Comparison of ENCODE assay signal across 10 cellular contexts in genomic region chr2:217935245-217935879, GRCh38.
DNase-seq lines count a peak whose midpoint lies in the region; ATAC-seq, FAIRE-seq and TF ChIP-seq lines count a peak whose summit lies in the region.
"Had no signal": no experiment of that assay in that cellular context is flagged by ENCODE, and none has a peak within 500 bp of the region (broad histone marks: within the 10 kb centered on the region; RNA-seq: fewer than 3 reads in every experiment).

No MANE protein-coding gene starts in this region.

- H3K4me3 Mint-ChIP-seq in immature natural killer cell, result no peak overlapping the region

- CTCF ChIA-PET in H1 (lab: Charles Lee; ENCODE audit: partially characterized antibody), result interaction anchor here (1.0 to 8.9 kb wide), 11 partner anchors 10 to 147 kb away, joined by 3 to 83 read pairs (median 8); no protein-coding TSS in a partner anchor
- CTCF ChIA-PET in HepG2 (lab: Yijun Ruan, JAX; ENCODE audit: low intra/inter-chr PET ratio, low total read pairs), result no interaction called here

- H3K27ac ChIP-seq in H1 (ENCODE audit: low read depth, low read length), result 0 out of 2 replicates have a peak overlapping the region, but pooled peaks have one; percentile 33
- H3K27ac ChIP-seq in HepG2 (ENCODE audit: extremely low read length, insufficient read depth, low read length), result no peak overlapping the region
- H3K27ac ChIP-seq in stomach, result peak overlapping the region; percentile 68 to 92 (median 92)
- H3K27ac ChIP-seq: KMS-11 had no signal

- POLR2A ChIA-PET in H1 (lab: Charles Lee; ENCODE audit: partially characterized antibody) (interaction anchor here (1.1 kb wide), 1 partner anchor 10 kb away, joined by 3 read pairs; no protein-coding TSS in a partner anchor), HepG2 (lab: Yijun Ruan, JAX) (no interaction called here)

- H2BK120ac ChIP-seq in H1 (replicated peaks; ENCODE audit: low read depth, low read length), result no peak overlapping the region

- no peak for TF ChIP-seq POLR2A in H1 (IDR thresholded peaks at IDR 0.05; ENCODE audit: control extremely low read depth in 1 of 2, low read depth in 2 of 2, low read length in 2 of 2)
- TF ChIP-seq POLR2A in HepG2 (IDR thresholded peaks at IDR 0.05; ENCODE audit: insufficient read depth in 1 of 2, low read depth in 2 of 2, low read length in 2 of 2), result no peak
- TF ChIP-seq POLR2A in stomach (IDR thresholded peaks at IDR 0.05), result no peak

- peak overlapping the region; percentile 98; the same call in 1 of the 2 replicates for H2BK20ac ChIP-seq in H1 (ENCODE audit: low read length)

- H3K79me2 ChIP-seq in H1 (ENCODE audit: control insufficient read depth in 1 of 2, insufficient read depth in 2 of 2, low read length in 2 of 2), result no peaks in the 10 kb centered on the region
- H3K79me2 ChIP-seq in HepG2 (ENCODE audit: insufficient read depth, low read length), result peaks cover 11% of the 10 kb centered on the region

- no peaks in the 10 kb centered on the region for H3K23me2 ChIP-seq in H1 (ENCODE audit: low read depth, low read length)

- H3K4me1 Mint-ChIP-seq in immature natural killer cell, result peaks cover 6 to 8% of the 10 kb centered on the region in 2 donors

- H3K14ac ChIP-seq in H1 (ENCODE audit: insufficient read length), result no peak overlapping the region

- H3K9ac ChIP-seq in H1 (replicated peaks in 1 of 4; ENCODE audit: extremely low read depth in 1 of 4, low read depth in 3 of 4, low read length in 3 of 4), result no peak overlapping the region
- no peak overlapping the region for H3K9ac ChIP-seq in HepG2 (ENCODE audit: insufficient read depth, low read depth, low read length)
- H3K9ac ChIP-seq: KMS-11 had no signal

- no peak overlapping the region for H3K4ac ChIP-seq in H1 (replicated peaks; ENCODE audit: insufficient read length, low read depth, low read length)

- H3K4me3 ChIP-seq in H1 (ENCODE audit: extremely low read depth in 1 of 4, insufficient read depth in 2 of 4, low read depth in 3 of 4, low read length in 4 of 4) (0 out of 8 replicates have a peak overlapping the region, but pooled peaks of 1 of the 4 experiments have one; percentile 12), HepG2 (replicated peaks in 1 of 3; ENCODE audit: insufficient read depth in 1 of 3, low read depth in 2 of 3, low read length in 3 of 3) (no peak overlapping the region), stomach (peak overlapping the region; percentile 4 to 59 (median 22))

- H3K27me3 ChIP-seq in H1 (replicated peaks in 1 of 4; ENCODE audit: control insufficient read depth in 3 of 4, extremely low read depth in 1 of 4, insufficient read depth in 3 of 4, low read length in 3 of 4), result no peaks in the 10 kb centered on the region; a peak in 1 of 7 replicates
- no peaks in the 10 kb centered on the region; a peak in 1 of 5 replicates for H3K27me3 ChIP-seq in HepG2 (ENCODE audit: control insufficient read depth in 1 of 2, insufficient read depth in 2 of 2, low read length in 2 of 2)
- H3K27me3 ChIP-seq in stomach, result no peaks in the 10 kb centered on the region

- TF ChIP-seq CTCF in H1 (IDR thresholded peaks at IDR 0.05; ENCODE audit: control extremely low read depth in 1 of 3, insufficient read depth in 1 of 3, low read depth in 1 of 3, low read length in 3 of 3) (no peak), HepG2 (CRISPR knock-in tag; IDR thresholded peaks at IDR 0.05) (no peak), stomach (IDR thresholded peaks at IDR 0.05) (no peak), D721Med (IDR thresholded peaks at IDR 0.05; ENCODE audit: insufficient read depth, missing control alignments) (no peak)

- whole genome bisulfite sequencing in H1 (ENCODE audit: extremely low coverage in 1 of 2, insufficient coverage in 1 of 2, insufficient read length in 1 of 2, insufficient replicate concordance in 2 of 2, low coverage in 1 of 2, low lambda C conversion rate in 2 of 2, missing lambda C conversion rate in 1 of 2), 2 experiments, result 59% methylated on average over 7 of the region's 7 CpGs; no CpG with 5 or more reads in 1 of the 2 experiments
- WGBS in HepG2 (ENCODE audit: low lambda C conversion rate), result 79% methylated on average over 6 of the region's 7 CpGs
- 46 to 80% (median 71%) methylated on average over 7 of the region's 7 CpGs for WGBS in stomach, 5 donors

- H2BK15ac ChIP-seq in H1 (ENCODE audit: low read length), result peak overlapping the region; percentile 53; the same call in 1 of the 2 replicates

- H3K4me2 ChIP-seq in H1 (ENCODE audit: insufficient read depth in 1 of 2, low read depth in 2 of 2, low read length in 2 of 2) (peak overlapping the region; percentile 18 to 48; a peak in 3 of 4 replicates), HepG2 (ENCODE audit: low read depth, low read length) (peak overlapping the region; percentile 21; the same call in 1 of the 2 replicates)
- H3K4me2 ChIP-seq: KMS-11 had no signal

- H3K9me3 ChIP-seq in H1 (ENCODE audit: insufficient read depth in 2 of 2, low read depth in 1 of 2, low read length in 1 of 2), result no peaks in the 10 kb centered on the region
- no peaks in the 10 kb centered on the region for H3K9me3 ChIP-seq in HepG2 (ENCODE audit: low read length)
- no peaks in the 10 kb centered on the region for H3K9me3 ChIP-seq in stomach

- H3K9me3 Mint-ChIP-seq in immature natural killer cell, result no peaks in the 10 kb centered on the region

- FAIRE-seq in H1 (lab: Jason Lieb, UNC) (no peak), HepG2 (lab: Jason Lieb, UNC) (no peak), D721Med (lab: Jason Lieb, UNC) (no peak)

- no peak overlapping the region for H3K27ac Mint-ChIP-seq in immature natural killer cell

- BruUV-seq in HepG2 (replicated peaks; lab: Mats Ljungman, UMichigan), result no TSS peak

- H4K91ac ChIP-seq in H1 (replicated peaks; ENCODE audit: insufficient read length, low read length), result no peak overlapping the region

- TF ChIP-seq RAD21 in H1 (IDR thresholded peaks at IDR 0.05 in 1 of 2, conservative IDR thresholded peaks at IDR 0.05 in 1 of 2; ENCODE audit: low read depth in 2 of 2, low read length in 2 of 2) (no peak), HepG2 (CRISPR knock-in tag; IDR thresholded peaks at IDR 0.05) (no peak)

- peak overlapping the region; percentile 41; the same call in 1 of the 2 replicates for H2BK5ac ChIP-seq in H1 (ENCODE audit: low read depth, low read length)

- H2BK12ac ChIP-seq in H1 (ENCODE audit: low read depth, low read length), result peak overlapping the region; percentile 53; the same call in 1 of the 2 replicates

- in situ Hi-C loops in HepG2 (cut with HindIII; ENCODE audit: extremely low pct_ligation_motif_present, low pct_unique_long_range_greater_than_20kb), result no loop called here

- intact Hi-C loops in HepG2 (cut with micrococcal nuclease; ENCODE audit: unreplicated experiment) (no loop called here), stomach (cut with DNase I; ENCODE audit: low total_unique reads) (no loop called here)

- H3K4me1 ChIP-seq in H1 (replicated peaks in 1 of 4; ENCODE audit: control insufficient read depth in 3 of 4, insufficient read depth in 4 of 4, low read length in 3 of 4) (peaks cover 11 to 36% (median 23%) of the 10 kb centered on the region in 4 experiments), HepG2 (ENCODE audit: insufficient read depth, low read length) (peaks cover 86% of the 10 kb centered on the region), stomach (peaks cover 68 to 98% (median 85%) of the 10 kb centered on the region in 4 donors)

- peak; percentile 18 for DNase-seq in HT1080 (ENCODE audit: low read depth)
- no peak for DNase-seq in H1 (ENCODE audit: low read depth in 1 of 2, low spot score in 2 of 2)
- no peak for DNase-seq in HepG2 (ENCODE audit: low spot score)
- DNase-seq in stomach, result no peak
- DNase-seq in T-helper 2 cell, result no peak
- no peak for DNase-seq in T-helper 1 cell
- DNase-seq in immature natural killer cell, result no peak
- no peak for DNase-seq in D721Med (ENCODE audit: insufficient read length, low spot score)
- DNase-seq: stimulated activated CD4-positive, alpha-beta T cell treated with anti-CD3 and anti-CD28 coated beads, Interleukin-12 subunit alpha, Interleukin-12 subunit beta, amount 100 ng/mL, for 4 hours had no signal

- H3K79me1 ChIP-seq in H1 (ENCODE audit: low read depth, low read length), result no peaks in the 10 kb centered on the region

- H4K20me1 ChIP-seq in H1 (replicated peaks in 1 of 2; ENCODE audit: control insufficient read depth in 1 of 2, insufficient read depth in 2 of 2, low read length in 2 of 2) (no peaks in the 10 kb centered on the region), HepG2 (ENCODE audit: insufficient read depth, low read length) (peaks cover 88% of the 10 kb centered on the region; the same call in 1 of the 2 replicates)

- no peak overlapping the region for H2AFZ ChIP-seq in H1 (ENCODE audit: low read length)
- no peak overlapping the region for H2AFZ ChIP-seq in HepG2 (ENCODE audit: low read length)

- H3K56ac ChIP-seq in H1 (replicated peaks; ENCODE audit: insufficient read length, low read depth, low read length), result no peak overlapping the region

- no peak overlapping the region for H3K23ac ChIP-seq in H1 (ENCODE audit: insufficient read length)

- H3K27me3 Mint-ChIP-seq in immature natural killer cell (ENCODE audit: low read depth in 3 of 3), result peaks cover 11 to 22% (median 11%) of the 10 kb centered on the region in 3 donors

- H4K8ac ChIP-seq in H1 (ENCODE audit: extremely low read depth, insufficient read depth, low read length), result 0 out of 2 replicates have a peak overlapping the region, but pooled peaks have one; percentile 73

- peak overlapping the region; percentile 72 for H3K18ac ChIP-seq in H1 (ENCODE audit: extremely low read depth, low read length)

- no peaks in the 10 kb centered on the region for H3K36me3 Mint-ChIP-seq in immature natural killer cell

- peak; percentile 5; the same call in 2 of the 3 replicates for ATAC-seq in HepG2

- H2AK5ac ChIP-seq in H1 (ENCODE audit: low read depth, low read length), result peak overlapping the region; percentile 67; the same call in 1 of the 2 replicates

- H3K36me3 ChIP-seq in H1 (ENCODE audit: control insufficient read depth in 2 of 4, insufficient read depth in 4 of 4, low read length in 3 of 4) (no peaks in the 10 kb centered on the region), HepG2 (replicated peaks in 1 of 2; ENCODE audit: control insufficient read depth in 1 of 2, insufficient read depth in 2 of 2, low read length in 2 of 2) (no peaks in the 10 kb centered on the region; a peak in 2 of 5 replicates), stomach (peaks cover 0 to 5% (median 0%) of the 10 kb centered on the region in 4 donors)

- H4K5ac ChIP-seq in H1 (ENCODE audit: insufficient read length, low read depth, low read length), result peak overlapping the region; percentile 18

- TF ChIP-seq EP300 in H1 (IDR thresholded peaks at IDR 0.05; ENCODE audit: borderline replicate concordance in 1 of 2, low read depth in 2 of 2, low read length in 2 of 2), result no peak
- no peak for TF ChIP-seq EP300 in HepG2 (IDR thresholded peaks at IDR 0.05; ENCODE audit: low read depth in 2 of 2, low read length in 2 of 2)
- no peak for TF ChIP-seq EP300 in HepG2 (CRISPR knock-in tag; IDR thresholded peaks at IDR 0.05; ENCODE audit: borderline replicate concordance)
- no peak for TF ChIP-seq EP300 in stomach (IDR thresholded peaks at IDR 0.05)

TF ChIP-seq in H1, 55 proteins besides CTCF, POLR2A, EP300 and RAD21 (continues in another document):
- peak; percentile 54; the same call in 1 of the 2 replicates for TF ChIP-seq EGR1 (IDR thresholded peaks at IDR 0.05; ENCODE audit: borderline replicate concordance, low read depth, low read length)

TF ChIP-seq in HepG2, 621 proteins besides CTCF, POLR2A, EP300 and RAD21 (continues in another document):
- TF ChIP-seq SUZ12 (IDR thresholded peaks at IDR 0.05; ENCODE audit: low read depth, low read length), result no peak

Comparison
In these comparisons a context has a peak if more than half of its experiments do, and no peak if none do; other contexts are left out.
1. H3K4me3 ChIP-seq: peak in stomach (4 of 4); none in HepG2 (0 of 3).